In the genomic region with DNA sequence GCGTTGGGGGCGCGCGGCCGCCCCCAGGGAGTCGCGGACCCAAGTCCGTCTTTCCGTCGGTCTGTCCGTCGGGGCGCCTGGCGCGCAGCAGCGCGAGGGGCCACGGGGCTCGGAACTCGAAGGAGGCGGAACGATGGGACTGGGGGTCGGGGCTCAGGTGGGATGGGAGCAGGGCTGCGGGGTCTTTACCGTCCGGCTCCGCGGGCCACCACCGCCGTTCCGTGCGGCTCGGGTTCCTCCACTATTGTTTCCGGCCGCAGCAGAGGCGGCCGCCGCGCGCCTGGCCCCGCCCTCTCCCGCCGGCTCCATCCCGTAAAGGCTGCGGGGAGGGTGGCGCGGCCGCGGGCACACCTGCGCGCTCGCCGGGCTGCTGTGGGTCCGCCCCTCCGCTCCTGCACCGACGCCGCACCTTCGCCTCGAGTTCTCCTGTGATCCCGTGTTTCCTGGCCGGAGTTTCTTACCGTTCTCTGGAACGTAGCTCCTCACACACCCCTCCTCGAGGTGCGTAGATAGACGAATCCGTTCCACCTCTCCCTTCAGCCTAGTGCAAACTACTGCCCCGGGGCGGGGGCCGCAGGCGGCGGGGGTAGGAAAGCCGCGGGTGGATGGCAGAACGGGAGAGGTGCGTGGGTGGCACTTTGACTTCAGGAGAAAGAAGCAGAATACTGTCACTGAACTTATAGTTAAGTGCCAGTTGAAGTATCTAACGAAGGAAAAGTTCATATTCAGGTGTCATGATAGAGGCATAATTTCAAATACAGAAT, we compare ENCODE assay signal across 1 cellular context.
TF ChIP-seq lines count a peak whose summit lies in the region.

A gene (minus strand): TSS at position 243 of the 764 bp plus-strand sequence. CDS start 1,038 bp downstream, outside the sequence.

TF ChIP-seq in HepG2, 621 proteins besides CTCF, POLR2A, EP300 and RAD21 (continued from another document and continues in another):
- TF ChIP-seq, protein P1, sequence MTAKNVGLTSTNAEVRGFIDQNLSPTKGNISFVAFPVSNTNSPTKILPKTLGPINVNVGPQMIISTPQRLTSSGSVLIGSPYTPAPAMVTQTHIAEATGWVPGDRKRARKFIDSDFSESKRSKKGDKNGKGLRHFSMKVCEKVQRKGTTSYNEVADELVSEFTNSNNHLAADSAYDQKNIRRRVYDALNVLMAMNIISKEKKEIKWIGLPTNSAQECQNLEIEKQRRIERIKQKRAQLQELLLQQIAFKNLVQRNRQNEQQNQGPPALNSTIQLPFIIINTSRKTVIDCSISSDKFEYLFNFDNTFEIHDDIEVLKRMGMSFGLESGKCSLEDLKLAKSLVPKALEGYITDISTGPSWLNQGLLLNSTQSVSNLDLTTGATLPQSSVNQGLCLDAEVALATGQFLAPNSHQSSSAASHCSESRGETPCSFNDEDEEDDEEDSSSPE (CRISPR knock-in tag; IDR thresholded peaks at IDR 0.05): no peak
- TF ChIP-seq, protein P2, sequence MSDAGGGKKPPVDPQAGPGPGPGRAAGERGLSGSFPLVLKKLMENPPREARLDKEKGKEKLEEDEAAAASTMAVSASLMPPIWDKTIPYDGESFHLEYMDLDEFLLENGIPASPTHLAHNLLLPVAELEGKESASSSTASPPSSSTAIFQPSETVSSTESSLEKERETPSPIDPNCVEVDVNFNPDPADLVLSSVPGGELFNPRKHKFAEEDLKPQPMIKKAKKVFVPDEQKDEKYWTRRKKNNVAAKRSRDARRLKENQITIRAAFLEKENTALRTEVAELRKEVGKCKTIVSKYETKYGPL (CRISPR knock-in tag; IDR thresholded peaks at IDR 0.05): no peak
- TF ChIP-seq, protein P3, sequence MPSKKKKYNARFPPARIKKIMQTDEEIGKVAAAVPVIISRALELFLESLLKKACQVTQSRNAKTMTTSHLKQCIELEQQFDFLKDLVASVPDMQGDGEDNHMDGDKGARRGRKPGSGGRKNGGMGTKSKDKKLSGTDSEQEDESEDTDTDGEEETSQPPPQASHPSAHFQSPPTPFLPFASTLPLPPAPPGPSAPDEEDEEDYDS (CRISPR knock-in tag; IDR thresholded peaks at IDR 0.05): no peak
- TF ChIP-seq CCDC6 (CRISPR knock-in tag; IDR thresholded peaks at IDR 0.05): peak; percentile 88
- TF ChIP-seq ZFP36L2 (CRISPR knock-in tag; IDR thresholded peaks at IDR 0.05): no peak
- no peak for TF ChIP-seq SMAD1 (CRISPR knock-in tag; IDR thresholded peaks at IDR 0.05; ENCODE audit: borderline replicate concordance, low read depth)
- TF ChIP-seq ZSCAN20 (CRISPR knock-in tag; IDR thresholded peaks at IDR 0.05; ENCODE audit: borderline replicate concordance): no peak
- TF ChIP-seq, protein P4, sequence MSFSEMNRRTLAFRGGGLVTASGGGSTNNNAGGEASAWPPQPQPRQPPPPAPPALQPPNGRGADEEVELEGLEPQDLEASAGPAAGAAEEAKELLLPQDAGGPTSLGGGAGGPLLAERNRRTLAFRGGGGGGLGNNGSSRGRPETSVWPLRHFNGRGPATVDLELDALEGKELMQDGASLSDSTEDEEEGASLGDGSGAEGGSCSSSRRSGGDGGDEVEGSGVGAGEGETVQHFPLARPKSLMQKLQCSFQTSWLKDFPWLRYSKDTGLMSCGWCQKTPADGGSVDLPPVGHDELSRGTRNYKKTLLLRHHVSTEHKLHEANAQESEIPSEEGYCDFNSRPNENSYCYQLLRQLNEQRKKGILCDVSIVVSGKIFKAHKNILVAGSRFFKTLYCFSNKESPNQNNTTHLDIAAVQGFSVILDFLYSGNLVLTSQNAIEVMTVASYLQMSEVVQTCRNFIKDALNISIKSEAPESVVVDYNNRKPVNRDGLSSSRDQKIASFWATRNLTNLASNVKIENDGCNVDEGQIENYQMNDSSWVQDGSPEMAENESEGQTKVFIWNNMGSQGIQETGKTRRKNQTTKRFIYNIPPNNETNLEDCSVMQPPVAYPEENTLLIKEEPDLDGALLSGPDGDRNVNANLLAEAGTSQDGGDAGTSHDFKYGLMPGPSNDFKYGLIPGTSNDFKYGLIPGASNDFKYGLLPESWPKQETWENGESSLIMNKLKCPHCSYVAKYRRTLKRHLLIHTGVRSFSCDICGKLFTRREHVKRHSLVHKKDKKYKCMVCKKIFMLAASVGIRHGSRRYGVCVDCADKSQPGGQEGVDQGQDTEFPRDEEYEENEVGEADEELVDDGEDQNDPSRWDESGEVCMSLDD (CRISPR knock-in tag; IDR thresholded peaks at IDR 0.05; ENCODE audit: borderline replicate concordance): no peak
- TF ChIP-seq, protein P5, sequence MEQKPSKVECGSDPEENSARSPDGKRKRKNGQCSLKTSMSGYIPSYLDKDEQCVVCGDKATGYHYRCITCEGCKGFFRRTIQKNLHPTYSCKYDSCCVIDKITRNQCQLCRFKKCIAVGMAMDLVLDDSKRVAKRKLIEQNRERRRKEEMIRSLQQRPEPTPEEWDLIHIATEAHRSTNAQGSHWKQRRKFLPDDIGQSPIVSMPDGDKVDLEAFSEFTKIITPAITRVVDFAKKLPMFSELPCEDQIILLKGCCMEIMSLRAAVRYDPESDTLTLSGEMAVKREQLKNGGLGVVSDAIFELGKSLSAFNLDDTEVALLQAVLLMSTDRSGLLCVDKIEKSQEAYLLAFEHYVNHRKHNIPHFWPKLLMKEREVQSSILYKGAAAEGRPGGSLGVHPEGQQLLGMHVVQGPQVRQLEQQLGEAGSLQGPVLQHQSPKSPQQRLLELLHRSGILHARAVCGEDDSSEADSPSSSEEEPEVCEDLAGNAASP (CRISPR knock-in tag; IDR thresholded peaks at IDR 0.05; ENCODE audit: borderline replicate concordance): no peak
- TF ChIP-seq, protein P6, sequence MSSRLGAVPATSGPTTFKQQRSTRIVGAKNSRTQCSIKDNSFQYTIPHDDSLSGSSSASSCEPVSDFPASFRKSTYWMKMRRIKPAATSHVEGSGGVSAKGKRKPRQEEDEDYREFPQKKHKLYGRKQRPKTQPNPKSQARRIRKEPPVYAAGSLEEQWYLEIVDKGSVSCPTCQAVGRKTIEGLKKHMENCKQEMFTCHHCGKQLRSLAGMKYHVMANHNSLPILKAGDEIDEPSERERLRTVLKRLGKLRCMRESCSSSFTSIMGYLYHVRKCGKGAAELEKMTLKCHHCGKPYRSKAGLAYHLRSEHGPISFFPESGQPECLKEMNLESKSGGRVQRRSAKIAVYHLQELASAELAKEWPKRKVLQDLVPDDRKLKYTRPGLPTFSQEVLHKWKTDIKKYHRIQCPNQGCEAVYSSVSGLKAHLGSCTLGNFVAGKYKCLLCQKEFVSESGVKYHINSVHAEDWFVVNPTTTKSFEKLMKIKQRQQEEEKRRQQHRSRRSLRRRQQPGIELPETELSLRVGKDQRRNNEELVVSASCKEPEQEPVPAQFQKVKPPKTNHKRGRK (CRISPR knock-in tag; IDR thresholded peaks at IDR 0.05): no peak
- no peak for TF ChIP-seq ZKSCAN1 (IDR thresholded peaks at IDR 0.05; ENCODE audit: low read length)
- no peak for TF ChIP-seq TCF7 (IDR thresholded peaks at IDR 0.05; ENCODE audit: low read depth)
- TF ChIP-seq, protein P7, sequence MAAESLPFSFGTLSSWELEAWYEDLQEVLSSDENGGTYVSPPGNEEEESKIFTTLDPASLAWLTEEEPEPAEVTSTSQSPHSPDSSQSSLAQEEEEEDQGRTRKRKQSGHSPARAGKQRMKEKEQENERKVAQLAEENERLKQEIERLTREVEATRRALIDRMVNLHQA (CRISPR knock-in tag; IDR thresholded peaks at IDR 0.05): no peak
- no peak for TF ChIP-seq U2AF1 (optimal IDR thresholded peaks at IDR 0.05; ENCODE audit: low read depth, low read length)
- TF ChIP-seq MLLT10 (CRISPR knock-in tag; IDR thresholded peaks at IDR 0.05): no peak
- peak; percentile 79 for TF ChIP-seq POLR2AphosphoS5 (IDR thresholded peaks at IDR 0.05; ENCODE audit: low read depth, low read length)
- peak; percentile 69 for TF ChIP-seq NR2C2 (CRISPR knock-in tag; IDR thresholded peaks at IDR 0.05; ENCODE audit: borderline replicate concordance)
- TF ChIP-seq, protein P8, sequence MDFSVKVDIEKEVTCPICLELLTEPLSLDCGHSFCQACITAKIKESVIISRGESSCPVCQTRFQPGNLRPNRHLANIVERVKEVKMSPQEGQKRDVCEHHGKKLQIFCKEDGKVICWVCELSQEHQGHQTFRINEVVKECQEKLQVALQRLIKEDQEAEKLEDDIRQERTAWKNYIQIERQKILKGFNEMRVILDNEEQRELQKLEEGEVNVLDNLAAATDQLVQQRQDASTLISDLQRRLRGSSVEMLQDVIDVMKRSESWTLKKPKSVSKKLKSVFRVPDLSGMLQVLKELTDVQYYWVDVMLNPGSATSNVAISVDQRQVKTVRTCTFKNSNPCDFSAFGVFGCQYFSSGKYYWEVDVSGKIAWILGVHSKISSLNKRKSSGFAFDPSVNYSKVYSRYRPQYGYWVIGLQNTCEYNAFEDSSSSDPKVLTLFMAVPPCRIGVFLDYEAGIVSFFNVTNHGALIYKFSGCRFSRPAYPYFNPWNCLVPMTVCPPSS (IDR thresholded peaks at IDR 0.05): no peak
- TF ChIP-seq SP140L (CRISPR knock-in tag; IDR thresholded peaks at IDR 0.05; ENCODE audit: borderline replicate concordance): no peak
- peak; percentile 75 for TF ChIP-seq TBX2 (CRISPR knock-in tag; IDR thresholded peaks at IDR 0.05; ENCODE audit: borderline replicate concordance)
- no peak for TF ChIP-seq ZNF24 (IDR thresholded peaks at IDR 0.05)
- TF ChIP-seq SAFB2 (CRISPR knock-in tag; IDR thresholded peaks at IDR 0.05; ENCODE audit: borderline replicate concordance, low read depth): no peak
- TF ChIP-seq PHF5A (CRISPR knock-in tag; IDR thresholded peaks at IDR 0.05; ENCODE audit: low read depth, unreplicated experiment): no peak
- TF ChIP-seq PCBP1 (IDR thresholded peaks at IDR 0.05; ENCODE audit: borderline replicate concordance, low read depth, low read length): no peak
- TF ChIP-seq, protein P9, sequence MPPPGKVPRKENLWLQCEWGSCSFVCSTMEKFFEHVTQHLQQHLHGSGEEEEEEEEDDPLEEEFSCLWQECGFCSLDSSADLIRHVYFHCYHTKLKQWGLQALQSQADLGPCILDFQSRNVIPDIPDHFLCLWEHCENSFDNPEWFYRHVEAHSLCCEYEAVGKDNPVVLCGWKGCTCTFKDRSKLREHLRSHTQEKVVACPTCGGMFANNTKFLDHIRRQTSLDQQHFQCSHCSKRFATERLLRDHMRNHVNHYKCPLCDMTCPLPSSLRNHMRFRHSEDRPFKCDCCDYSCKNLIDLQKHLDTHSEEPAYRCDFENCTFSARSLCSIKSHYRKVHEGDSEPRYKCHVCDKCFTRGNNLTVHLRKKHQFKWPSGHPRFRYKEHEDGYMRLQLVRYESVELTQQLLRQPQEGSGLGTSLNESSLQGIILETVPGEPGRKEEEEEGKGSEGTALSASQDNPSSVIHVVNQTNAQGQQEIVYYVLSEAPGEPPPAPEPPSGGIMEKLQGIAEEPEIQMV (CRISPR knock-in tag; IDR thresholded peaks at IDR 0.05; ENCODE audit: low read depth): peak; percentile 29; the same call in 1 of the 2 replicates
- TF ChIP-seq ZNF296 (CRISPR knock-in tag; conservative IDR thresholded peaks at IDR 0.05): no peak
- TF ChIP-seq TAF15 (IDR thresholded peaks at IDR 0.05; ENCODE audit: low read depth, low read length, poor library complexity, severe bottlenecking): no peak
- TF ChIP-seq, protein P10, sequence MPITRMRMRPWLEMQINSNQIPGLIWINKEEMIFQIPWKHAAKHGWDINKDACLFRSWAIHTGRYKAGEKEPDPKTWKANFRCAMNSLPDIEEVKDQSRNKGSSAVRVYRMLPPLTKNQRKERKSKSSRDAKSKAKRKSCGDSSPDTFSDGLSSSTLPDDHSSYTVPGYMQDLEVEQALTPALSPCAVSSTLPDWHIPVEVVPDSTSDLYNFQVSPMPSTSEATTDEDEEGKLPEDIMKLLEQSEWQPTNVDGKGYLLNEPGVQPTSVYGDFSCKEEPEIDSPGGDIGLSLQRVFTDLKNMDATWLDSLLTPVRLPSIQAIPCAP (CRISPR knock-in tag; IDR thresholded peaks at IDR 0.05; ENCODE audit: low read depth): no peak
- no peak for TF ChIP-seq RELA (CRISPR knock-in tag; IDR thresholded peaks at IDR 0.05)
- TF ChIP-seq SALL1 (CRISPR knock-in tag; IDR thresholded peaks at IDR 0.05): peak; percentile 66
- TF ChIP-seq, protein P11, sequence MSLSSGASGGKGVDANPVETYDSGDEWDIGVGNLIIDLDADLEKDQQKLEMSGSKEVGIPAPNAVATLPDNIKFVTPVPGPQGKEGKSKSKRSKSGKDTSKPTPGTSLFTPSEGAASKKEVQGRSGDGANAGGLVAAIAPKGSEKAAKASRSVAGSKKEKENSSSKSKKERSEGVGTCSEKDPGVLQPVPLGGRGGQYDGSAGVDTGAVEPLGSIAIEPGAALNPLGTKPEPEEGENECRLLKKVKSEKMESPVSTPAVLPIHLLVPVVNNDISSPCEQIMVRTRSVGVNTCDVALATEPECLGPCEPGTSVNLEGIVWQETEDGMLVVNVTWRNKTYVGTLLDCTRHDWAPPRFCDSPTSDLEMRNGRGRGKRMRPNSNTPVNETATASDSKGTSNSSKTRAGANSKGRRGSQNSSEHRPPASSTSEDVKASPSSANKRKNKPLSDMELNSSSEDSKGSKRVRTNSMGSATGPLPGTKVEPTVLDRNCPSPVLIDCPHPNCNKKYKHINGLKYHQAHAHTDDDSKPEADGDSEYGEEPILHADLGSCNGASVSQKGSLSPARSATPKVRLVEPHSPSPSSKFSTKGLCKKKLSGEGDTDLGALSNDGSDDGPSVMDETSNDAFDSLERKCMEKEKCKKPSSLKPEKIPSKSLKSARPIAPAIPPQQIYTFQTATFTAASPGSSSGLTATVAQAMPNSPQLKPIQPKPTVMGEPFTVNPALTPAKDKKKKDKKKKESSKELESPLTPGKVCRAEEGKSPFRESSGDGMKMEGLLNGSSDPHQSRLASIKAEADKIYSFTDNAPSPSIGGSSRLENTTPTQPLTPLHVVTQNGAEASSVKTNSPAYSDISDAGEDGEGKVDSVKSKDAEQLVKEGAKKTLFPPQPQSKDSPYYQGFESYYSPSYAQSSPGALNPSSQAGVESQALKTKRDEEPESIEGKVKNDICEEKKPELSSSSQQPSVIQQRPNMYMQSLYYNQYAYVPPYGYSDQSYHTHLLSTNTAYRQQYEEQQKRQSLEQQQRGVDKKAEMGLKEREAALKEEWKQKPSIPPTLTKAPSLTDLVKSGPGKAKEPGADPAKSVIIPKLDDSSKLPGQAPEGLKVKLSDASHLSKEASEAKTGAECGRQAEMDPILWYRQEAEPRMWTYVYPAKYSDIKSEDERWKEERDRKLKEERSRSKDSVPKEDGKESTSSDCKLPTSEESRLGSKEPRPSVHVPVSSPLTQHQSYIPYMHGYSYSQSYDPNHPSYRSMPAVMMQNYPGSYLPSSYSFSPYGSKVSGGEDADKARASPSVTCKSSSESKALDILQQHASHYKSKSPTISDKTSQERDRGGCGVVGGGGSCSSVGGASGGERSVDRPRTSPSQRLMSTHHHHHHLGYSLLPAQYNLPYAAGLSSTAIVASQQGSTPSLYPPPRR (CRISPR knock-in tag; IDR thresholded peaks at IDR 0.05; ENCODE audit: borderline replicate concordance): peak; percentile 22; the same call in 1 of the 2 replicates
- TF ChIP-seq RFX5 (IDR thresholded peaks at IDR 0.05; ENCODE audit: low read depth, low read length): no peak
- TF ChIP-seq SOX6 (IDR thresholded peaks at IDR 0.05): no peak
- TF ChIP-seq SOX6 (CRISPR knock-in tag; IDR thresholded peaks at IDR 0.05): no peak; the same call in 1 of the 2 replicates
- 0 out of 2 replicates have a peak, but pooled peaks have one; percentile 4 for TF ChIP-seq ELF1 (CRISPR knock-in tag; IDR thresholded peaks at IDR 0.05)
- no peak for TF ChIP-seq ZFP37 (CRISPR knock-in tag; IDR thresholded peaks at IDR 0.05; ENCODE audit: borderline replicate concordance)
- TF ChIP-seq ZBTB1 (CRISPR knock-in tag; IDR thresholded peaks at IDR 0.05; ENCODE audit: borderline replicate concordance): no peak
